12 cellular contexts compared by ENCODE assay signal in the genomic region with DNA sequence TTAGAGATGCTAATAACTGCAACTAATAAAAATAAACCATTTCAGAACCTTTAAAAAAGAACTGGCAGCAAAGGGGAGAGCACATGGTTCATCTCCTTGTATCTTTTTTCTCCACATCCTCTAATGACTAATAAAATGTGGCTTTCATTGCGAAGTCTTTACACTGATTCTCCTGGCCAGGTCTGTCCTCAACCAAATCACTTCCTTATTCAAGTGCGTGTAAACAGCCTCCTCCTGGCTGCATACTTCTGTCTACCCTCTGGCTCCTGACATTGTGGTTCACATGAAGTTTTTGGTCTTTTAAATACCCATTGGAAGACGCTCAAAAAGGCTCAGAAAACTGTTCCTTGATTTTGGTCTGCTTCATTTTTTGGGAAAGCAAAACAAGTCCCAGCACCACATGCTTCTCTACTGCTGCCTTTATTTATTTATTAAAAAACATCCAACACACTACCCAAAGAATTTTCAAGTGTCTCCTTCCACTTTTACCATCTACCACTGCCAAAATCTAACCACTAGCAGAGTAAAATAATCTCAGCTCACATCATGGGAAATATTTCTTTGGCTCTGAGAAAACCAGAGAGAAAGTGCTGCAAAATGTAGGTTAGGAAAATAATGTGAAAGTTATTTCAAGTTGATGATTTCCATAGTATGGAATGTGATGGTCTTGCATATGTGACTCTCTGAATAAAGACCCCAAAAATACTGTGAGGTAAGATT.
A peak's percentile ranks its signal among the peaks of the same experiment; 100 is the strongest.
DNase-seq lines count a peak whose midpoint lies in the region; ATAC-seq and TF ChIP-seq lines count a peak whose summit lies in the region.
"Had no signal": no experiment of that assay in that cellular context is flagged by ENCODE, and none has a peak within 500 bp of the region (broad histone marks: within the 10 kb centered on the region; RNA-seq: fewer than 3 reads in every experiment).

No MANE protein-coding gene starts in this region.

- no peaks in the 10 kb centered on the region for H3K27me3 Mint-ChIP-seq in stimulated activated naive CD8-positive, alpha-beta T cell treated with anti-CD3 and anti-CD28 coated beads, Interleukin-15, amount 100 ng/mL, for 72 hours
- H3K27me3 Mint-ChIP-seq in glutamatergic neuron (ENCODE audit: unreplicated experiment), result no peaks in the 10 kb centered on the region
- H3K27me3 Mint-ChIP-seq: activated T-cell treated with anti-CD3 and anti-CD28 coated beads, Interleukin-2, amount 50 U/mL, for 24 hours; stimulated activated naive B cell treated with anti-CD40 and anti-IgM and Interleukin-4, amounts not matched to agents 10 μg/mL and 1 μg/mL and 100 μg/mL, for 72 hours had no signal

- DNase-seq in GM23248 (peak; percentile 86), fibroblast of villous mesenchyme (ENCODE audit: low read depth) (peak; percentile 31), tibial artery (no peak), SW 1271 (lab: John Stamatoyannopoulos, UW) (no peak), glutamatergic neuron (no peak)
- DNase-seq in stimulated activated naive CD8-positive, alpha-beta T cell treated with anti-CD3 and anti-CD28 coated beads, Interleukin-15, amount 100 ng/mL, for 72 hours, result no peak
- DNase-seq: activated T-cell treated with anti-CD3 and anti-CD28 coated beads, Interleukin-2, amount 50 U/mL, for 24 hours; Kasumi-1; nucleus accumbens; stimulated activated naive B cell treated with anti-CD40 and anti-IgM and Interleukin-4, amounts not matched to agents 10 μg/mL and 1 μg/mL and 100 μg/mL, for 72 hours had no signal

- no peaks in the 10 kb centered on the region for H3K9me3 ChIP-seq in GM23248 (ENCODE audit: low read depth)
- H3K9me3 ChIP-seq in tibial artery, result no peaks in the 10 kb centered on the region

- intact Hi-C loops in tibial artery (cut with DNase I; ENCODE audit: low total_unique reads), result no loop called here

- H2AFZ ChIP-seq in GM23248, result peak overlapping the region; percentile 12; the same call in 1 of the 2 replicates

- peak overlapping the region; percentile 95 for H3K27ac ChIP-seq in GM23248
- peak overlapping the region; percentile 3 to 24 for H3K27ac ChIP-seq in tibial artery

- H3K79me2 ChIP-seq in GM23248 (ENCODE audit: insufficient read depth), result peaks cover 33% of the 10 kb centered on the region

- in situ Hi-C loops in GM23248 (cut with MboI), result loop anchor here (25.0 kb wide), 1 partner anchor 690 kb away; no protein-coding TSS in a partner anchor

- no peaks in the 10 kb centered on the region for H3K36me3 Mint-ChIP-seq in glutamatergic neuron (ENCODE audit: unreplicated experiment)

- H3K9me3 Mint-ChIP-seq in stimulated activated naive CD8-positive, alpha-beta T cell treated with anti-CD3 and anti-CD28 coated beads, Interleukin-15, amount 100 ng/mL, for 72 hours, result no peaks in the 10 kb centered on the region
- peaks cover 2% of the 10 kb centered on the region for H3K9me3 Mint-ChIP-seq in glutamatergic neuron (ENCODE audit: unreplicated experiment)
- H3K9me3 Mint-ChIP-seq: activated T-cell treated with anti-CD3 and anti-CD28 coated beads, Interleukin-2, amount 50 U/mL, for 24 hours; stimulated activated naive B cell treated with anti-CD40 and anti-IgM and Interleukin-4, amounts not matched to agents 10 μg/mL and 1 μg/mL and 100 μg/mL, for 72 hours had no signal

- no peaks in the 10 kb centered on the region for H3K36me3 ChIP-seq in GM23248 (ENCODE audit: low read depth)
- H3K36me3 ChIP-seq in tibial artery, result no peaks in the 10 kb centered on the region

- H3K4me2 ChIP-seq in GM23248 (ENCODE audit: unreplicated experiment), result peak overlapping the region; percentile 66

- H3K27ac Mint-ChIP-seq in stimulated activated naive CD8-positive, alpha-beta T cell treated with anti-CD3 and anti-CD28 coated beads, Interleukin-15, amount 100 ng/mL, for 72 hours, result no peak overlapping the region
- no peak overlapping the region for H3K27ac Mint-ChIP-seq in glutamatergic neuron (ENCODE audit: unreplicated experiment)
- H3K27ac Mint-ChIP-seq: activated T-cell treated with anti-CD3 and anti-CD28 coated beads, Interleukin-2, amount 50 U/mL, for 24 hours; stimulated activated naive B cell treated with anti-CD40 and anti-IgM and Interleukin-4, amounts not matched to agents 10 μg/mL and 1 μg/mL and 100 μg/mL, for 72 hours had no signal

- H3F3A ChIP-seq in GM23248 (ENCODE audit: insufficient read depth), result peaks cover 30% of the 10 kb centered on the region

- peak; percentile 20; the same call in 2 of the 3 replicates for ATAC-seq in SK-N-SH treated with all-trans-retinoic acid at 6 μM for 48 hours
- ATAC-seq in stimulated activated naive CD8-positive, alpha-beta T cell treated with anti-CD3 and anti-CD28 coated beads, Interleukin-15, amount 100 ng/mL, for 72 hours, result no peak
- ATAC-seq: left lobe of liver had no signal

- peaks cover 10% of the 10 kb centered on the region for H3K4me1 Mint-ChIP-seq in stimulated activated naive CD8-positive, alpha-beta T cell treated with anti-CD3 and anti-CD28 coated beads, Interleukin-15, amount 100 ng/mL, for 72 hours
- no peaks in the 10 kb centered on the region for H3K4me1 Mint-ChIP-seq in glutamatergic neuron (ENCODE audit: low read depth, unreplicated experiment)

- no peaks in the 10 kb centered on the region for H4K20me1 ChIP-seq in GM23248 (ENCODE audit: insufficient read depth)

- H3K4me1 ChIP-seq in GM23248 (ENCODE audit: insufficient read depth) (peaks cover 25% of the 10 kb centered on the region), tibial artery (peaks cover 0 to 20% (median 10%) of the 10 kb centered on the region in 4 donors)

- H3K27me3 ChIP-seq in GM23248 (replicated peaks; ENCODE audit: insufficient read depth) (no peaks in the 10 kb centered on the region), tibial artery (no peaks in the 10 kb centered on the region)

- no peak for TF ChIP-seq CTCF in fibroblast of villous mesenchyme (IDR thresholded peaks at IDR 0.05; ENCODE audit: insufficient read depth, low read depth, low read length)
- no peak for TF ChIP-seq CTCF in tibial artery (IDR thresholded peaks at IDR 0.05)
- no peak for TF ChIP-seq CTCF in glutamatergic neuron (IDR thresholded peaks at IDR 0.05; ENCODE audit: partially characterized antibody, unreplicated experiment)

- no peaks in the 10 kb centered on the region for H3K9me2 ChIP-seq in GM23248 (ENCODE audit: insufficient read depth)

- no peak overlapping the region for H3K4me3 Mint-ChIP-seq in stimulated activated naive CD8-positive, alpha-beta T cell treated with anti-CD3 and anti-CD28 coated beads, Interleukin-15, amount 100 ng/mL, for 72 hours
- H3K4me3 Mint-ChIP-seq in glutamatergic neuron (ENCODE audit: unreplicated experiment), result no peak overlapping the region
- H3K4me3 Mint-ChIP-seq: activated T-cell treated with anti-CD3 and anti-CD28 coated beads, Interleukin-2, amount 50 U/mL, for 24 hours; stimulated activated naive B cell treated with anti-CD40 and anti-IgM and Interleukin-4, amounts not matched to agents 10 μg/mL and 1 μg/mL and 100 μg/mL, for 72 hours had no signal

- WGBS in GM23248 (ENCODE audit: low coverage in 1 of 2, low lambda C conversion rate in 2 of 2, missing lambda C conversion rate in 2 of 2), 2 experiments, result 0% methylated on average over 3 of the region's 3 CpGs

- peak overlapping the region; percentile 74 for H3K9ac ChIP-seq in GM23248

- H3K4me3 ChIP-seq in GM23248, result peak overlapping the region; percentile 46
- H3K4me3 ChIP-seq in fibroblast of villous mesenchyme (ENCODE audit: low read depth, low read length), result no peak overlapping the region
- H3K4me3 ChIP-seq in tibial artery, result no peak overlapping the region

TF ChIP-seq in SK-N-SH treated with all-trans-retinoic acid at 6 μM for 48 hours, 23 proteins besides CTCF, POLR2A, EP300 and RAD21:
- TF ChIP-seq ISL1 (CRISPR knock-in tag; IDR thresholded peaks at IDR 0.05) (no peak), ZNF8 (CRISPR knock-in tag; IDR thresholded peaks at IDR 0.05) (no peak), ZNF70 (CRISPR knock-in tag; IDR thresholded peaks at IDR 0.05) (no peak), ZC3H10 (CRISPR knock-in tag; IDR thresholded peaks at IDR 0.05) (no peak), ESRRG (CRISPR knock-in tag; IDR thresholded peaks at IDR 0.05) (no peak), OSR1 (CRISPR knock-in tag; IDR thresholded peaks at IDR 0.05) (no peak), PPARA (CRISPR knock-in tag; IDR thresholded peaks at IDR 0.05; ENCODE audit: borderline replicate concordance) (no peak), ZFP3 (CRISPR knock-in tag; IDR thresholded peaks at IDR 0.05) (no peak)
TF ChIP-seq in SK-N-SH treated with all-trans-retinoic acid at 6 μM for 48 hours: peak in this region for 0.

Comparison
In these comparisons a context has a peak if more than half of its experiments do, and no peak if none do; other contexts are left out.
1. DNase-seq: peak in GM23248 (single experiment) and fibroblast of villous mesenchyme (single experiment); none in tibial artery (0 of 2), stimulated activated naive CD8-positive, alpha-beta T cell treated with anti-CD3 and anti-CD28 coated beads, Interleukin-15, amount 100 ng/mL, for 72 hours (0 of 2), SW 1271 (0 of 2) and glutamatergic neuron (single experiment).